ENCODE assay signal across 1 cellular context in genomic region chr22:20859615-20860014, GRCh38.
A peak's percentile ranks its signal among the peaks of the same experiment; 100 is the strongest.
TF ChIP-seq lines count a peak whose summit lies in the region.

No MANE protein-coding gene starts in this region.

TF ChIP-seq in K562, 482 proteins besides CTCF, POLR2A, EP300 and RAD21:
- TF ChIP-seq RCOR1 (IDR thresholded peaks at IDR 0.05; ENCODE audit: borderline replicate concordance in 1 of 2, low read depth in 2 of 2, low read length in 2 of 2), result peak; percentile 15 to 22; a peak in 3 of 4 replicates
- TF ChIP-seq ESRRB (CRISPR knock-in tag; IDR thresholded peaks at IDR 0.05; ENCODE audit: borderline replicate concordance), result no peak
- no peak for TF ChIP-seq ZC3H4 (CRISPR knock-in tag; IDR thresholded peaks at IDR 0.05; ENCODE audit: borderline replicate concordance)
- no peak for TF ChIP-seq ZNF133 (CRISPR knock-in tag; IDR thresholded peaks at IDR 0.05)
- TF ChIP-seq CHD2 (IDR thresholded peaks at IDR 0.05; ENCODE audit: low read depth, low read length), result 0 out of 2 replicates have a peak, but pooled peaks have one; percentile 4
- no peak for TF ChIP-seq HCFC1 (IDR thresholded peaks at IDR 0.05; ENCODE audit: low read depth, low read length)
- TF ChIP-seq BHLHE40 (IDR thresholded peaks at IDR 0.05; ENCODE audit: low read length), result 0 out of 2 replicates have a peak, but pooled peaks have one; percentile 20
- TF ChIP-seq JUN (IDR thresholded peaks at IDR 0.05; ENCODE audit: borderline replicate concordance, low read depth, low read length), result peak; percentile 2; the same call in 1 of the 2 replicates
- no peak for TF ChIP-seq JUN (CRISPR knock-in tag; IDR thresholded peaks at IDR 0.05; ENCODE audit: borderline replicate concordance)
- no peak for TF ChIP-seq LARP7 (IDR thresholded peaks at IDR 0.05)
- 0 out of 4 replicates have a peak, but pooled peaks of 1 of the 2 experiments have one; percentile 24 for TF ChIP-seq MLX (CRISPR knock-in tag; conservative IDR thresholded peaks at IDR 0.05)
TF ChIP-seq in K562: peak in this region for 5.
